24 cellular contexts compared by ENCODE assay signal in genomic region chr3:183958775-183959174, GRCh38. TPM values are rescaled to one million over a fixed set of nuclear protein-coding genes. Genes with fewer than 3 reads are reported as not detected.
DNase-seq lines count a peak whose midpoint lies in the region; ATAC-seq and TF ChIP-seq lines count a peak whose summit lies in the region.
"Had no signal": no experiment of that assay in that cellular context is flagged by ENCODE, and none has a peak within 500 bp of the region (broad histone marks: within the 10 kb centered on the region; RNA-seq: fewer than 3 reads in every experiment).

No MANE protein-coding gene starts in this region.

- BruUV-seq in Calu3 (replicated peaks; lab: Mats Ljungman, UMichigan): no TSS peak

- H3K9me3 ChIP-seq in T-helper 17 cell (ENCODE audit: control insufficient read depth, low read length, poor library complexity, severe bottlenecking): no peaks in the 10 kb centered on the region
- H3K9me3 ChIP-seq in esophagus squamous epithelium: no peaks in the 10 kb centered on the region
- H3K9me3 ChIP-seq: left ventricle myocardium inferior, testis had no signal

- CTCF ChIA-PET in Calu3 (lab: Charles Lee): no interaction called here

- H3K27ac ChIP-seq in esophagus squamous epithelium: peak overlapping the region; percentile 80 to 91 (median 82)
- H3K27ac ChIP-seq: 22Rv1, KMS-11, left ventricle myocardium inferior, testis had no signal

- intact Hi-C loops in esophagus squamous epithelium (cut with DNase I): no loop called here
- intact Hi-C loops in Calu3 (cut with micrococcal nuclease; ENCODE audit: unreplicated experiment): no loop called here

- ATAC-seq in T-helper 17 cell: no peak
- no peak for ATAC-seq in stimulated activated effector memory CD8-positive, alpha-beta T cell treated with anti-CD3 and anti-CD28 coated beads, Interleukin-12 subunit alpha, Interleukin-12 subunit beta, amount 100 ng/mL, for 72 hours
- ATAC-seq: activated CD8-positive, alpha-beta T cell treated with anti-CD3 and anti-CD28 coated beads, Interleukin-2, amount 10 ng/mL, durations not matched to agents 7 days and 5 days; effector memory CD8-positive, alpha-beta T cell; sciatic nerve had no signal

- H3K27me3 Mint-ChIP-seq in activated T-cell treated with anti-CD3 and anti-CD28 coated beads, Interleukin-2, amount 50 U/mL, for 24 hours: no peaks in the 10 kb centered on the region
- H3K27me3 Mint-ChIP-seq in T-helper 17 cell (no peaks in the 10 kb centered on the region), Calu3 (ENCODE audit: unreplicated experiment) (no peaks in the 10 kb centered on the region)
- H3K27me3 Mint-ChIP-seq: brain; effector memory CD8-positive, alpha-beta T cell had no signal

- H3K4me1 ChIP-seq in esophagus squamous epithelium: peaks cover 0 to 22% (median 5%) of the 10 kb centered on the region in 3 donors
- H3K4me1 ChIP-seq: left ventricle myocardium inferior, testis had no signal

- H3K27ac Mint-ChIP-seq in activated T-cell treated with anti-CD3 and anti-CD28 coated beads, Interleukin-2, amount 50 U/mL, for 24 hours: peak overlapping the region; percentile 56
- H3K27ac Mint-ChIP-seq in T-helper 17 cell (peak overlapping the region; percentile 41), Calu3 (ENCODE audit: unreplicated experiment) (no peak overlapping the region)
- peak overlapping the region; percentile 68 for H3K27ac Mint-ChIP-seq in stimulated activated effector memory CD8-positive, alpha-beta T cell treated with anti-CD3 and anti-CD28 coated beads, Interleukin-12 subunit alpha, Interleukin-12 subunit beta, amount 100 ng/mL, for 72 hours
- H3K27ac Mint-ChIP-seq: activated CD8-positive, alpha-beta T cell treated with anti-CD3 and anti-CD28 coated beads, Interleukin-2, amount 10 ng/mL, durations not matched to agents 7 days and 5 days had no signal

- H3K9me3 Mint-ChIP-seq in activated T-cell treated with anti-CD3 and anti-CD28 coated beads, Interleukin-2, amount 50 U/mL, for 24 hours: no peaks in the 10 kb centered on the region
- no peaks in the 10 kb centered on the region for H3K9me3 Mint-ChIP-seq in stimulated activated effector memory CD8-positive, alpha-beta T cell treated with anti-CD3 and anti-CD28 coated beads, Interleukin-12 subunit alpha, Interleukin-12 subunit beta, amount 100 ng/mL, for 72 hours
- no peaks in the 10 kb centered on the region for H3K9me3 Mint-ChIP-seq in Calu3 (ENCODE audit: low read depth, unreplicated experiment)
- H3K9me3 Mint-ChIP-seq: brain; effector memory CD8-positive, alpha-beta T cell had no signal

- H3K36me3 ChIP-seq in esophagus squamous epithelium: peaks cover 0 to 90% (median 18%) of the 10 kb centered on the region in 3 donors

- H3K36me3 Mint-ChIP-seq in activated T-cell treated with anti-CD3 and anti-CD28 coated beads, Interleukin-2, amount 50 U/mL, for 24 hours (ENCODE audit: low read depth): peaks cover 46% of the 10 kb centered on the region
- H3K36me3 Mint-ChIP-seq in T-helper 17 cell (ENCODE audit: low read depth): peaks cover 10% of the 10 kb centered on the region
- no peaks in the 10 kb centered on the region for H3K36me3 Mint-ChIP-seq in stimulated activated effector memory CD8-positive, alpha-beta T cell treated with anti-CD3 and anti-CD28 coated beads, Interleukin-12 subunit alpha, Interleukin-12 subunit beta, amount 100 ng/mL, for 72 hours
- peaks cover 1% of the 10 kb centered on the region for H3K36me3 Mint-ChIP-seq in Calu3 (ENCODE audit: insufficient read depth, unreplicated experiment)

- peaks cover 4% of the 10 kb centered on the region for H3K4me1 Mint-ChIP-seq in activated T-cell treated with anti-CD3 and anti-CD28 coated beads, Interleukin-2, amount 50 U/mL, for 24 hours (ENCODE audit: low read depth)
- H3K4me1 Mint-ChIP-seq in T-helper 17 cell (peaks cover 2% of the 10 kb centered on the region), Calu3 (ENCODE audit: low read depth, unreplicated experiment) (peaks cover 20% of the 10 kb centered on the region)
- H3K4me1 Mint-ChIP-seq in stimulated activated effector memory CD8-positive, alpha-beta T cell treated with anti-CD3 and anti-CD28 coated beads, Interleukin-12 subunit alpha, Interleukin-12 subunit beta, amount 100 ng/mL, for 72 hours: no peaks in the 10 kb centered on the region
- H3K4me1 Mint-ChIP-seq: brain had no signal

- TF ChIP-seq CTCF in esophagus squamous epithelium (IDR thresholded peaks at IDR 0.05) (no peak), Calu3 (IDR thresholded peaks at IDR 0.05; ENCODE audit: unreplicated experiment) (no peak)

- WGBS in esophagus squamous epithelium, 2 donors: 57 to 83% methylated on average over 1 to 4 of the region's 4 CpGs

- no peak overlapping the region for H3K4me3 Mint-ChIP-seq in activated T-cell treated with anti-CD3 and anti-CD28 coated beads, Interleukin-2, amount 50 U/mL, for 24 hours
- no peak overlapping the region for H3K4me3 Mint-ChIP-seq in T-helper 17 cell
- no peak overlapping the region for H3K4me3 Mint-ChIP-seq in stimulated activated effector memory CD8-positive, alpha-beta T cell treated with anti-CD3 and anti-CD28 coated beads, Interleukin-12 subunit alpha, Interleukin-12 subunit beta, amount 100 ng/mL, for 72 hours
- H3K4me3 Mint-ChIP-seq in Calu3 (ENCODE audit: low read depth, unreplicated experiment): no peak overlapping the region
- H3K4me3 Mint-ChIP-seq: activated CD8-positive, alpha-beta T cell treated with anti-CD3 and anti-CD28 coated beads, Interleukin-2, amount 10 ng/mL, durations not matched to agents 7 days and 5 days; brain; effector memory CD8-positive, alpha-beta T cell had no signal

- H3K27me3 ChIP-seq in esophagus squamous epithelium: no peaks in the 10 kb centered on the region
- H3K27me3 ChIP-seq: testis had no signal

- no peak overlapping the region for H3K4me3 ChIP-seq in esophagus squamous epithelium
- H3K4me3 ChIP-seq: left ventricle myocardium inferior, testis had no signal

- TF ChIP-seq POLR2A in esophagus squamous epithelium (IDR thresholded peaks at IDR 0.05): no peak

- no peak for DNase-seq in activated T-cell treated with anti-CD3 and anti-CD28 coated beads, Interleukin-2, amount 50 U/mL, for 24 hours
- DNase-seq in activated T-cell treated with anti-CD3 and anti-CD28 coated beads for 4 hours (no peak), T-helper 17 cell (no peak), esophagus squamous epithelium (lab: John Stamatoyannopoulos, UW) (no peak), NCI-H748 treated with DMSO at 0.1 percent for 48 hours (lab: John Stamatoyannopoulos, UW) (no peak), Calu3 (no peak)
- DNase-seq in stimulated activated effector memory CD8-positive, alpha-beta T cell treated with anti-CD3 and anti-CD28 coated beads, Interleukin-12 subunit alpha, Interleukin-12 subunit beta, amount 100 ng/mL, for 72 hours (ENCODE audit: low spot score in 2 of 2): no peak
- no peak for DNase-seq in NK-92 treated with Interleukin-12 subunit alpha and Interleukin-12 subunit beta, amount 100 ng/mL, for 24 hours (lab: John Stamatoyannopoulos, UW)
- DNase-seq: activated CD4-positive, CD25-positive, alpha-beta regulatory T cell treated with anti-CD3 and anti-CD28 coated beads, Interleukin-2, amount 50 U/mL, for 72 hours; activated CD8-positive, alpha-beta T cell treated with anti-CD3 and anti-CD28 coated beads, Interleukin-2, amount 10 ng/mL, durations not matched to agents 7 days and 5 days; activated T-cell treated with anti-CD3 and anti-CD28 coated beads, Interleukin-2, amount 50 U/mL, for 1 hour; DND-41; effector memory CD8-positive, alpha-beta T cell; left ventricle myocardium inferior; MV-4-11; NCI-H1694; NCI-H69; posterior cingulate gyrus; Right ventricle myocardium superior; testis had no signal

RNA-seq across cellular contexts. Expression of gene ABCC5, which starts 58.9 kb away (rescaled TPM):
- 10 to 100 TPM; 17.5 to 17.6 TPM for total RNA-seq in T-helper 17 cell
- total RNA-seq in esophagus squamous epithelium: 10 to 100 TPM; 34.3 to 50.2 (median 40.4) TPM
- 33.8 and 39.1 TPM in 2 replicates for total RNA-seq in Calu3 (2022)
